8 cellular contexts compared by ENCODE assay signal in the genomic region with DNA sequence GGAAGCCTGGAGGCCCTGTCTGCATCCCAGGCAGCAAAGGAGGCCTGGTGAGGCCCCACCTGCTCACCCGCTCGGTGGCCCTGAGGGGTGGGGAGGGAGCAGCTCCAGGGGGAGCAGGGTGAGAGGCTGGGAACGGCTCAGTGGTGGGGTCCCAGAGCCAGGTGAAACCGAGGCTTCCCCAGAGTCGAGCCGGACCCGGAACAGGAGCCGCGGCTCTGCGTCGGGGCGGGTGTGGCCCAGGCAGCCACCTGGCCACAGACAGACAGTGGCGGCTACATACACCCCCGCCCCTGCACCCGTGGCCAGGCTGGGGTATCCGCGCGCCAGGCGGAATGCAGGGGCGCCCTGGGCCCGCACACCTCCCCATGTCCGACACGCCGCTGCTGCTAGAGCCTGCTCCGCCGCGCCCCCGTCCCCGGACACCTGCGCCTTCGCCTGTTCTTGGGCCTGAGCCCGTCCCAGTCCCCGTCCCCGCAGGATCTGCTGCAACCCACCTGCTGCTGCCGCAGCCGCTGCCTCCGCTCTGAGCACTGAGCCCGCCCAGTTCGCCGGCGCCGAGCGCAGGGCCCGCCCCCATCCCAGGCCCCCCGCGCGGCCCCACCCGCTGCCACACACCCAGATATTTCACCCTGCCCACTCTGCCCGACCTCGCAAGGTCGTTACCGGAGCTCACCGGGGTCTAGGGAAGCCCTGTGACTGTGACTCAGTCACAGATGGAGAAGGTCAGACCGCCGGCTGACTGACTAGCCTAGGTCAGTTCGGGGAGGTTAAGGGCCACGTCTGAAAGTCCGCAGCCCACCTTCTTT. TPM values are rescaled to one million over a fixed set of nuclear protein-coding genes. Genes with fewer than 3 reads are reported as not detected.
A peak's percentile ranks its signal among the peaks of the same experiment; 100 is the strongest.
DNase-seq lines count a peak whose midpoint lies in the region; ATAC-seq and TF ChIP-seq lines count a peak whose summit lies in the region.

A gene with protein sequence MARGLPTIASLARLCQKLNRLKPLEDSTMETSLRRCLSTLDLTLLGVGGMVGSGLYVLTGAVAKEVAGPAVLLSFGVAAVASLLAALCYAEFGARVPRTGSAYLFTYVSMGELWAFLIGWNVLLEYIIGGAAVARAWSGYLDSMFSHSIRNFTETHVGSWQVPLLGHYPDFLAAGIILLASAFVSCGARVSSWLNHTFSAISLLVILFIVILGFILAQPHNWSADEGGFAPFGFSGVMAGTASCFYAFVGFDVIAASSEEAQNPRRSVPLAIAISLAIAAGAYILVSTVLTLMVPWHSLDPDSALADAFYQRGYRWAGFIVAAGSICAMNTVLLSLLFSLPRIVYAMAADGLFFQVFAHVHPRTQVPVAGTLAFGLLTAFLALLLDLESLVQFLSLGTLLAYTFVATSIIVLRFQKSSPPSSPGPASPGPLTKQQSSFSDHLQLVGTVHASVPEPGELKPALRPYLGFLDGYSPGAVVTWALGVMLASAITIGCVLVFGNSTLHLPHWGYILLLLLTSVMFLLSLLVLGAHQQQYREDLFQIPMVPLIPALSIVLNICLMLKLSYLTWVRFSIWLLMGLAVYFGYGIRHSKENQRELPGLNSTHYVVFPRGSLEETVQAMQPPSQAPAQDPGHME (minus strand): TSS at position 525 of the 806 bp plus-strand sequence. CDS start 749 bp downstream, outside the sequence.

- no peaks in the 10 kb centered on the region for H3K27me3 ChIP-seq in body of pancreas
- peaks cover 40% of the 10 kb centered on the region for H3K27me3 ChIP-seq in iPS-20b (ENCODE audit: insufficient read depth, low read length)

- no peaks in the 10 kb centered on the region for H3K9me3 Mint-ChIP-seq in stimulated activated effector memory CD8-positive, alpha-beta T cell treated with anti-CD3 and anti-CD28 coated beads, Interleukin-12 subunit alpha, Interleukin-12 subunit beta, amount 100 ng/mL, for 72 hours

- no peaks in the 10 kb centered on the region for H3K36me3 Mint-ChIP-seq in stimulated activated effector memory CD8-positive, alpha-beta T cell treated with anti-CD3 and anti-CD28 coated beads, Interleukin-12 subunit alpha, Interleukin-12 subunit beta, amount 100 ng/mL, for 72 hours

- TF ChIP-seq POLR2A in body of pancreas (IDR thresholded peaks at IDR 0.05) = no peak

- no peak within 1 kb of the TSS for H3K9ac ChIP-seq in iPS-20b (ENCODE audit: low read depth, low read length)

- ATAC-seq in body of pancreas = peak; percentile 39
- ATAC-seq in stimulated activated effector memory CD8-positive, alpha-beta T cell treated with anti-CD3 and anti-CD28 coated beads, Interleukin-12 subunit alpha, Interleukin-12 subunit beta, amount 100 ng/mL, for 72 hours = peak; percentile 36
- ATAC-seq in HG03565 (IDR thresholded peaks at IDR 0.05; ENCODE audit: unreplicated experiment) = no peak

- peaks cover 9% of the 10 kb centered on the region for H3K4me1 Mint-ChIP-seq in stimulated activated effector memory CD8-positive, alpha-beta T cell treated with anti-CD3 and anti-CD28 coated beads, Interleukin-12 subunit alpha, Interleukin-12 subunit beta, amount 100 ng/mL, for 72 hours

- H3K9me3 ChIP-seq in body of pancreas = no peaks in the 10 kb centered on the region
- no peaks in the 10 kb centered on the region for H3K9me3 ChIP-seq in iPS-20b (ENCODE audit: insufficient read depth, low read depth, low read length)

- H3K36me3 ChIP-seq in body of pancreas (replicated peaks in 1 of 2; ENCODE audit: insufficient read depth in 1 of 2, low read depth in 2 of 2) = no peaks in the 10 kb centered on the region
- H3K36me3 ChIP-seq in iPS-20b (ENCODE audit: insufficient read depth, low read depth, low read length) = no peaks in the 10 kb centered on the region

- H3K4me3 Mint-ChIP-seq in stimulated activated effector memory CD8-positive, alpha-beta T cell treated with anti-CD3 and anti-CD28 coated beads, Interleukin-12 subunit alpha, Interleukin-12 subunit beta, amount 100 ng/mL, for 72 hours = peak within 1 kb of the TSS; percentile 31

- WGBS in body of pancreas, 2 donors = 9 to 13% methylated on average over 24 to 57 of the region's 58 CpGs

- no peak for TF ChIP-seq CTCF in body of pancreas (IDR thresholded peaks at IDR 0.05)

- DNase-seq in NCI-H1417 (lab: John Stamatoyannopoulos, UW) (peak; percentile 3 to 44 (median 35)), NCI-H1417 treated with DMSO at 0.1 percent for 48 hours (lab: John Stamatoyannopoulos, UW) (no peak), body of pancreas (no peak), DMS79 (lab: John Stamatoyannopoulos, UW) (no peak), globus pallidus (ENCODE audit: low spot score) (no peak)
- DNase-seq in stimulated activated effector memory CD8-positive, alpha-beta T cell treated with anti-CD3 and anti-CD28 coated beads, Interleukin-12 subunit alpha, Interleukin-12 subunit beta, amount 100 ng/mL, for 72 hours (ENCODE audit: low spot score in 2 of 2) = no peak

- H3K27ac ChIP-seq in body of pancreas = no peak within 1 kb of the TSS
- no peak within 1 kb of the TSS for H3K27ac ChIP-seq in iPS-20b (ENCODE audit: low read length)

- intact Hi-C loops in body of pancreas (cut with DNase I) = loop anchor here (10.0 kb wide), 1 partner anchor 63 kb away; no protein-coding TSS in a partner anchor

- H3K4me3 ChIP-seq in body of pancreas = no peak within 1 kb of the TSS
- H3K4me3 ChIP-seq in iPS-20b (ENCODE audit: low read length) = peak within 1 kb of the TSS; percentile 56

- H3K4me1 ChIP-seq in body of pancreas = peaks cover 10% of the 10 kb centered on the region
- H3K4me1 ChIP-seq in iPS-20b (ENCODE audit: insufficient read depth, low read length) = no peaks in the 10 kb centered on the region

- H3K27ac Mint-ChIP-seq in stimulated activated effector memory CD8-positive, alpha-beta T cell treated with anti-CD3 and anti-CD28 coated beads, Interleukin-12 subunit alpha, Interleukin-12 subunit beta, amount 100 ng/mL, for 72 hours = no peak within 1 kb of the TSS

RNA-seq across cellular contexts. Expression of the gene that starts here (rescaled TPM):
- total RNA-seq in body of pancreas = 1 to 10 TPM; 1.3 to 1.8 TPM

Comparison
In these comparisons a context has a peak if more than half of its experiments do, and no peak if none do; other contexts are left out.
1. DNase-seq: peak in NCI-H1417 (3 of 3); none in NCI-H1417 treated with DMSO at 0.1 percent for 48 hours (single experiment), body of pancreas (0 of 4), stimulated activated effector memory CD8-positive, alpha-beta T cell treated with anti-CD3 and anti-CD28 coated beads, Interleukin-12 subunit alpha, Interleukin-12 subunit beta, amount 100 ng/mL, for 72 hours (0 of 2), DMS79 (single experiment) and globus pallidus (single experiment).